Comparison of ENCODE assay signal across 1 cellular context in the genomic region with DNA sequence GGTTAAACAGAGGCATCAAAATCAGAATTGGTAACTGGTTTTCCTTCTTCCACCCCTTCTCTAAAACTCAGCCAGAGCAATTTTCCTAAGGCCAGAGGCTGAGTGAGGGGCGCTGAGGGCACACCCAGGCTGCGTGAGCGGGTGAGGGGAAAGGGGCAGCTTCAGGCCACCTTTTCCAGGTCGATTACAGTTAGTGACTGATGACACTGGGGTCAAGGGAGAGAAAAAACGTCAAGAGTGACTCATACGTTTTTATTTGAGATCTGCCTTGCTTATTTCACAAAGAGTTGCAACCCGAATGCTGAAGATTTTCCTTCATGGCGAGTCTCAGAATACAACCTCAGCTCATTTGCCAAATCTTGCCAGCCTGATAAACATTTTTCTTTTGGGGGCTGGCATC.
TF ChIP-seq lines count a peak whose summit lies in the region.

No MANE protein-coding gene starts in this region.

TF ChIP-seq in IMR-90, 13 proteins besides CTCF, POLR2A, EP300 and RAD21:
- TF ChIP-seq NFE2L2 (IDR thresholded peaks at IDR 0.05; ENCODE audit: low read depth, low read length) (no peak), RCOR1 (IDR thresholded peaks at IDR 0.05; ENCODE audit: insufficient replicate concordance, low read length) (no peak), RFX5 (IDR thresholded peaks at IDR 0.05; ENCODE audit: low read depth, low read length) (peak; percentile 64; the same call in 1 of the 2 replicates), FOS (IDR thresholded peaks at IDR 0.05; ENCODE audit: low read depth, low read length) (peak; percentile 63; the same call in 1 of the 2 replicates), CEBPB (IDR thresholded peaks at IDR 0.05; ENCODE audit: low read depth, low read length) (peak; percentile 53; the same call in 1 of the 2 replicates)
